Comparison of ENCODE assay signal across 20 cellular contexts in the genomic region with DNA sequence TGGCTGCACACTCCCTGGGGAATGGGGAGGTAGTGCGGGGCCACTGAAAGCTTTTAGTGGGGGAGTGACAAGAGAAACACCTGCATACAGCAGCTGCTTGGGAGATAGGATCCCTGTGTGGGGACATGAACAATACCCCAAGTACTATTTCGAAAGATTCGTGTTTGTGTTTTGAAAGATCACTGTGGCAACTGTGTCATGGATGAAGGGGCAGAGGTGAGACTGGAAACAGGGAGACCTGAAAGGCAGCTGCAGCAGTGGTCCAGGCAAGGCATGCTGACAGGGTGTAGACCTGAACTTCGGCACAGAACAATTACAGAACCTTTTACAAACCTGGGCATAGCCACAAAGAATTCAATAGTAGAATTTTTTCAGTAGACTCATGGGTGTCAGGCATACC. TPM values are rescaled to one million over a fixed set of nuclear protein-coding genes. Genes with fewer than 3 reads are reported as not detected.
A peak's percentile ranks its signal among the peaks of the same experiment; 100 is the strongest.
DNase-seq lines count a peak whose midpoint lies in the region; ATAC-seq, FAIRE-seq and TF ChIP-seq lines count a peak whose summit lies in the region.
"Had no signal": no experiment of that assay in that cellular context is flagged by ENCODE, and none has a peak within 500 bp of the region (broad histone marks: within the 10 kb centered on the region; RNA-seq: fewer than 3 reads in every experiment).

No MANE protein-coding gene starts in this region.

- H3K4me1 Mint-ChIP-seq in glutamatergic neuron (ENCODE audit: low read depth, unreplicated experiment): peaks cover 4% of the 10 kb centered on the region
- H3K4me1 Mint-ChIP-seq in activated naive CD8-positive, alpha-beta T cell treated with anti-CD3 and anti-CD28 coated beads for 36 hours: peaks cover 11% of the 10 kb centered on the region
- H3K4me1 Mint-ChIP-seq: nephron had no signal

- H3K9ac ChIP-seq in kidney (ENCODE audit: low read length in 2 of 2): no peak overlapping the region

- H3K4me1 ChIP-seq in kidney (ENCODE audit: control insufficient read depth in 1 of 2, insufficient read depth in 1 of 2, low read depth in 1 of 2, low read length in 2 of 2): peaks cover 0 to under 1% of the 10 kb centered on the region in 2 donors
- H3K4me1 ChIP-seq: heart left ventricle, suprapubic skin had no signal

- no peaks in the 10 kb centered on the region for H3K36me3 Mint-ChIP-seq in glutamatergic neuron (ENCODE audit: unreplicated experiment)
- H3K36me3 Mint-ChIP-seq in activated naive CD8-positive, alpha-beta T cell treated with anti-CD3 and anti-CD28 coated beads for 36 hours: no peaks in the 10 kb centered on the region

- DNase-seq in COLO668 (lab: John Stamatoyannopoulos, UW; ENCODE audit: unreplicated experiment): peak; percentile 94
- peak; percentile 4 for DNase-seq in LHCN-M2 (ENCODE audit: low read depth)
- peak; percentile 56 for DNase-seq in NCI-H345 (lab: John Stamatoyannopoulos, UW)
- DNase-seq in left colon: peak in 1 of 2 donors; percentile 15
- DNase-seq in kidney: no peak
- DNase-seq in glutamatergic neuron: no peak
- no peak for DNase-seq in D721Med (ENCODE audit: insufficient read length, low spot score)
- DNase-seq in activated naive CD8-positive, alpha-beta T cell treated with anti-CD3 and anti-CD28 coated beads for 36 hours: no peak
- DNase-seq: activated naive CD4-positive, alpha-beta T cell treated with anti-CD3 and anti-CD28 coated beads, Interleukin-2, amount 50 U/mL, for 16 hours; activated T-cell treated with anti-CD3 and anti-CD28 coated beads, Interleukin-2, amount 50 U/mL, for 4 hours; effector memory CD8-positive, alpha-beta T cell; H7; heart left ventricle; IMR-90; NCI-H1694 treated with DMSO at 0.1 percent for 48 hours; psoas muscle; spleen had no signal

- peak; percentile 86 for ATAC-seq in left colon
- ATAC-seq: activated T-cell treated with anti-CD3 and anti-CD28 coated beads, Interleukin-2, amount 50 U/mL, for 4 hours; effector memory CD8-positive, alpha-beta T cell; heart left ventricle; psoas muscle had no signal

- no peak overlapping the region for H3K4me3 ChIP-seq in kidney (ENCODE audit: low read length in 2 of 2)
- H3K4me3 ChIP-seq: heart left ventricle, psoas muscle, spleen, suprapubic skin had no signal

- peaks cover 2% of the 10 kb centered on the region for H3K27me3 Mint-ChIP-seq in glutamatergic neuron (ENCODE audit: unreplicated experiment)
- peaks cover 65% of the 10 kb centered on the region for H3K27me3 Mint-ChIP-seq in activated naive CD8-positive, alpha-beta T cell treated with anti-CD3 and anti-CD28 coated beads for 36 hours
- H3K27me3 Mint-ChIP-seq: effector memory CD8-positive, alpha-beta T cell had no signal

- intact Hi-C loops in left colon (cut with DNase I, micrococcal nuclease) (no loop called here), kidney (cut with DNase I) (no loop called here)

- FAIRE-seq in kidney (lab: Jason Lieb, UNC): no peak
- FAIRE-seq in D721Med (lab: Jason Lieb, UNC): no peak
- FAIRE-seq: astrocyte had no signal

- TF ChIP-seq CTCF in kidney (IDR thresholded peaks at IDR 0.05; ENCODE audit: borderline replicate concordance, extremely low read depth, insufficient read depth) (no peak), glutamatergic neuron (IDR thresholded peaks at IDR 0.05; ENCODE audit: partially characterized antibody, unreplicated experiment) (no peak), D721Med (IDR thresholded peaks at IDR 0.05; ENCODE audit: insufficient read depth, missing control alignments) (no peak)

- no peaks in the 10 kb centered on the region for H3K9me3 Mint-ChIP-seq in glutamatergic neuron (ENCODE audit: unreplicated experiment)
- no peaks in the 10 kb centered on the region for H3K9me3 Mint-ChIP-seq in activated naive CD8-positive, alpha-beta T cell treated with anti-CD3 and anti-CD28 coated beads for 36 hours
- H3K9me3 Mint-ChIP-seq: activated T-cell treated with anti-CD3 and anti-CD28 coated beads, Interleukin-2, amount 50 U/mL, for 4 hours; effector memory CD8-positive, alpha-beta T cell; nephron had no signal

- H3K9me3 ChIP-seq in kidney (ENCODE audit: control insufficient read depth in 1 of 2, low read length in 2 of 2): no peaks in the 10 kb centered on the region
- H3K9me3 ChIP-seq: heart left ventricle, psoas muscle, spleen, suprapubic skin had no signal

- no peaks in the 10 kb centered on the region for H3K36me3 ChIP-seq in kidney (ENCODE audit: control insufficient read depth in 1 of 2, insufficient read depth in 2 of 2, low read length in 2 of 2)
- H3K36me3 ChIP-seq: heart left ventricle, spleen, suprapubic skin had no signal

- no peak overlapping the region for H3K4me3 Mint-ChIP-seq in glutamatergic neuron (ENCODE audit: unreplicated experiment)
- H3K4me3 Mint-ChIP-seq in activated naive CD8-positive, alpha-beta T cell treated with anti-CD3 and anti-CD28 coated beads for 36 hours: no peak overlapping the region
- H3K4me3 Mint-ChIP-seq: activated T-cell treated with anti-CD3 and anti-CD28 coated beads, Interleukin-2, amount 50 U/mL, for 4 hours; effector memory CD8-positive, alpha-beta T cell; nephron had no signal

- H3K27ac ChIP-seq in kidney (ENCODE audit: low read depth in 2 of 2, low read length in 2 of 2): no peak overlapping the region
- H3K27ac ChIP-seq: heart left ventricle, psoas muscle, suprapubic skin had no signal

- H3K27ac Mint-ChIP-seq in glutamatergic neuron (ENCODE audit: unreplicated experiment): no peak overlapping the region
- H3K27ac Mint-ChIP-seq in activated naive CD8-positive, alpha-beta T cell treated with anti-CD3 and anti-CD28 coated beads for 36 hours: no peak overlapping the region
- H3K27ac Mint-ChIP-seq: effector memory CD8-positive, alpha-beta T cell; nephron had no signal

RNA-seq across cellular contexts. Expression of a gene that starts 32.9 kb away (rescaled TPM):
- total RNA-seq in LHCN-M2 (2014; rRNA removed): under 0.01 TPM in 1 of 2 replicates, not detected in the other
- polyA plus RNA-seq in LHCN-M2 (2012): 0.05 TPM
- 10 to 100 TPM; 30.7 to 45.6 TPM for total RNA-seq in left colon
- total RNA-seq in kidney: 22.2 TPM
- 6.1 TPM for polyA plus RNA-seq in kidney (ENCODE audit: insufficient read depth, low read depth, low replicate concordance)
- total RNA-seq in glutamatergic neuron (ENCODE audit: unreplicated experiment): 0.27 TPM
- total RNA-seq in activated naive CD8-positive, alpha-beta T cell treated with anti-CD3 and anti-CD28 coated beads for 36 hours: 1 to 10 TPM; 4.2 TPM

Comparison
In these comparisons a context has a peak if more than half of its experiments do, and no peak if none do; other contexts are left out.
1. DNase-seq: peak in COLO668 (single experiment), LHCN-M2 (single experiment) and NCI-H345 (single experiment); none in kidney (single experiment), glutamatergic neuron (single experiment), D721Med (single experiment) and activated naive CD8-positive, alpha-beta T cell treated with anti-CD3 and anti-CD28 coated beads for 36 hours (single experiment).